In the genomic region with DNA sequence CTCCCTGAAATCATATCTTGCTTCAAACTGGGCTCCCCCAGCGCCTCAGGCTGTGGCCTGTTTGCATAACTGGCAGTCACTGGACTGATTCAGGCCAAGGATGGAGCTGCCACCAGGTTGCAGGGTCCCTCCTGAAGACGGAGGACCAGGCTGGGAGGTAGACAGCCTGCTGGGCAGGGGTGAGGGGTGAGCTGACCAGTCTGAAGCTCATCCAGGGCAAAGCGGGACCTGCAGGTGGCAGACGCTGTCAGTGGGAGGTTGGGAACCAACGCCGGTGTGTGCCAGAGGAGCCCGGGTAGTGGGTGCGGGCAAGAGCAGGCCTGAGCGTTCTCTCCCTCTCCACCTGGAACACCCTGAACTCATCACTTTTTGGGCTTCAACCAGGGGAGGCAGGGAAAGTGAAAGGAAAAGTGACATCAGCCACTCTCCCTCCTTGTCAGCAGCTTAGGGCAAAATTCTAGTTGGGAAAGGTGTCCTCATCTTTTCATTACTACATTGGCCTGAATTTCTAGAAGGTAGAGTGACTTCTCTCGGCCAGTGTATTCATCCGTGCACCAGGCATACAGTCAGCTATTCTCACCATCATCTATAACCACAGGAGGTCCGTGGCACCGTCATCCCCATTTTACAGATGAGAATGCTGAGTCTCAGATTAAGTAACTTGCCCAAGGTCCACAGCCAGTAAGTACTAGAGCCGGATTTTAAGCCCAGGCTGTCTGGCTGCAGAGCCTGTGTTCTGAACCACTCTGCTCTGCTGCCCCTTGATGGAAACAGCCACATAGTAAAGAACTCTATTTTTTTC, we compare ENCODE assay signal across 14 cellular contexts.
DNase-seq lines count a peak whose midpoint lies in the region; ATAC-seq, FAIRE-seq and TF ChIP-seq lines count a peak whose summit lies in the region.
"Had no signal": no experiment of that assay in that cellular context is flagged by ENCODE, and none has a peak within 500 bp of the region (broad histone marks: within the 10 kb centered on the region; RNA-seq: fewer than 3 reads in every experiment).

No MANE protein-coding gene starts in this region.

- 0 out of 22 replicates have a peak, but pooled peaks cover 0 to 4% (median 0%) of the 10 kb centered on the region in 11 experiments for H3K9me3 ChIP-seq in BLaER1 treated with 17β-estradiol and CSF1 and Interleukin-3, amounts not matched to agents 10 nM and 100 nM (replicated peaks in 1 of 11)
- no peaks in the 10 kb centered on the region for H3K9me3 ChIP-seq in ascending aorta
- no peaks in the 10 kb centered on the region for H3K9me3 ChIP-seq in Karpas-422 (ENCODE audit: low read length)
- H3K9me3 ChIP-seq: mucosa of descending colon, right atrium auricular region had no signal

- no peak for TF ChIP-seq CTCF in ascending aorta (IDR thresholded peaks at IDR 0.05)

- H3K9ac ChIP-seq in BLaER1 treated with 17β-estradiol and CSF1 and Interleukin-3, amounts not matched to agents 10 nM and 100 nM: peak overlapping the region in 6 of 11 experiments; percentile 47 to 63 (median 61); a peak in 6 of 22 replicates
- H3K9ac ChIP-seq in mesendoderm (ENCODE audit: low read length): no peak overlapping the region
- no peak overlapping the region for H3K9ac ChIP-seq in Karpas-422 (ENCODE audit: low read length)

- H3K4me1 ChIP-seq in BLaER1 treated with 17β-estradiol and CSF1 and Interleukin-3, amounts not matched to agents 10 nM and 100 nM: peaks cover 93 to 97% (median 95%) of the 10 kb centered on the region in 10 experiments
- H3K4me1 ChIP-seq in ascending aorta (peaks cover 0 to 49% of the 10 kb centered on the region in 2 donors), mesendoderm (ENCODE audit: control insufficient read depth, low read depth, low read length) (peaks cover 6% of the 10 kb centered on the region), Karpas-422 (ENCODE audit: low read length) (no peaks in the 10 kb centered on the region)

- H3K27ac ChIP-seq in BLaER1 treated with 17β-estradiol and CSF1 and Interleukin-3, amounts not matched to agents 10 nM and 100 nM: peak overlapping the region in 9 of 11 experiments; percentile 9 to 76 (median 68); a peak in 14 of 22 replicates
- H3K27ac ChIP-seq in ascending aorta: peak overlapping the region; percentile 7 to 41
- H3K27ac ChIP-seq in mesendoderm (ENCODE audit: low read depth, low read length): no peak overlapping the region
- no peak overlapping the region for H3K27ac ChIP-seq in Karpas-422 (ENCODE audit: low read length)
- H3K27ac ChIP-seq: right atrium auricular region had no signal

- H4K5ac ChIP-seq in mesendoderm (ENCODE audit: low read length): no peak overlapping the region

- H2BK120ac ChIP-seq in mesendoderm (ENCODE audit: low read depth, low read length): no peak overlapping the region

- no peak overlapping the region for H3K4me3 ChIP-seq in BLaER1 treated with 17β-estradiol and CSF1 and Interleukin-3, amounts not matched to agents 10 nM and 100 nM
- no peak overlapping the region for H3K4me3 ChIP-seq in ascending aorta
- H3K4me3 ChIP-seq in mesendoderm (ENCODE audit: low read length): no peak overlapping the region
- no peak overlapping the region for H3K4me3 ChIP-seq in Karpas-422 (ENCODE audit: low read length)
- H3K4me3 ChIP-seq: mucosa of descending colon, right atrium auricular region had no signal

- no peak for ATAC-seq in HG03439 (IDR thresholded peaks at IDR 0.05; ENCODE audit: unreplicated experiment)
- no peak for ATAC-seq in HG03025 (IDR thresholded peaks at IDR 0.05; ENCODE audit: low FRiP score, unreplicated experiment)
- ATAC-seq: mucosa of descending colon, Right ventricle myocardium inferior had no signal

- no peak overlapping the region for H3K4ac ChIP-seq in mesendoderm (ENCODE audit: low read depth, low read length)

- H3K9me2 ChIP-seq in Karpas-422 (replicated peaks; ENCODE audit: insufficient read depth, low read length): no peaks in the 10 kb centered on the region

- H3K23ac ChIP-seq in mesendoderm (ENCODE audit: low read length): peak overlapping the region; percentile 24

- peak overlapping the region; percentile 82 to 96 (median 88) for H3K4me2 ChIP-seq in BLaER1 treated with 17β-estradiol and CSF1 and Interleukin-3, amounts not matched to agents 10 nM and 100 nM
- H3K4me2 ChIP-seq in mesendoderm (ENCODE audit: low read length) (no peak overlapping the region), Karpas-422 (ENCODE audit: low read depth, low read length, poor library complexity, severe bottlenecking) (no peak overlapping the region)

- FAIRE-seq in GM19239 (lab: Jason Lieb, UNC): peak; percentile 47

- H3K27me3 ChIP-seq in BLaER1 treated with 17β-estradiol and CSF1 and Interleukin-3, amounts not matched to agents 10 nM and 100 nM: no peaks in the 10 kb centered on the region
- H3K27me3 ChIP-seq in ascending aorta (no peaks in the 10 kb centered on the region), mesendoderm (ENCODE audit: insufficient read depth, low read length, poor library complexity) (no peaks in the 10 kb centered on the region), Karpas-422 (ENCODE audit: low read length) (no peaks in the 10 kb centered on the region)
- H3K27me3 ChIP-seq: right atrium auricular region had no signal

- no CpG with 5 or more reads among the region's 14 CpGs for WGBS in mesendoderm (ENCODE audit: extremely low coverage, insufficient coverage, low lambda C conversion rate)

- DNase-seq in GM19239 (ENCODE audit: insufficient read length, low spot score): no peak
- no peak for DNase-seq in ascending aorta (ENCODE audit: low spot score in 2 of 2)
- no peak for DNase-seq in mesendoderm
- no peak for DNase-seq in Karpas-422
- DNase-seq in SKM-1 treated with dmso at 0.1 percent for 144 hours (lab: John Stamatoyannopoulos, UW; ENCODE audit: unreplicated experiment): no peak
- DNase-seq: AML-193, cerebellar nuclear complex, mucosa of descending colon, NCI-H1694 treated with DMSO at 0.1 percent for 48 hours had no signal

- H3K56ac ChIP-seq in mesendoderm (ENCODE audit: low read length): peak overlapping the region; percentile 7

- no peak overlapping the region for H4K8ac ChIP-seq in mesendoderm (ENCODE audit: low read depth, low read length)

- H3K18ac ChIP-seq in mesendoderm (ENCODE audit: low read length): no peak overlapping the region

- H2AFZ ChIP-seq in Karpas-422 (ENCODE audit: low read length): no peak overlapping the region

- peaks cover 2 to 100% (median 64%) of the 10 kb centered on the region in 11 experiments; a peak in 19 of 22 replicates for H4K20me1 ChIP-seq in BLaER1 treated with 17β-estradiol and CSF1 and Interleukin-3, amounts not matched to agents 10 nM and 100 nM
- 0 out of 2 replicates have a peak, but pooled peaks cover 4% of the 10 kb centered on the region for H4K20me1 ChIP-seq in Karpas-422 (ENCODE audit: insufficient read depth, low read depth, low read length)

- peak overlapping the region; percentile 58 for H2AK5ac ChIP-seq in mesendoderm (ENCODE audit: low read length)

- intact Hi-C loops in ascending aorta (cut with DNase I): loop anchor here (5.0 to 10.0 kb wide), 2 partner anchors 138 to 316 kb away; no protein-coding TSS in a partner anchor

- H2BK5ac ChIP-seq in mesendoderm (ENCODE audit: low read length): no peak overlapping the region

- H3K79me1 ChIP-seq in mesendoderm (ENCODE audit: low read length): no peaks in the 10 kb centered on the region

- no peak overlapping the region for H2BK15ac ChIP-seq in mesendoderm (replicated peaks; ENCODE audit: low read depth)

- H3K36me3 ChIP-seq in BLaER1 treated with 17β-estradiol and CSF1 and Interleukin-3, amounts not matched to agents 10 nM and 100 nM: peaks cover 0 to 10% (median 0%) of the 10 kb centered on the region in 11 experiments; a peak in 2 of 22 replicates
- H3K36me3 ChIP-seq in ascending aorta: no peaks in the 10 kb centered on the region
- H3K36me3 ChIP-seq in mesendoderm (ENCODE audit: control insufficient read depth, insufficient read depth, low read length): no peaks in the 10 kb centered on the region
- H3K36me3 ChIP-seq in Karpas-422 (ENCODE audit: insufficient read depth, low read length): no peaks in the 10 kb centered on the region
- H3K36me3 ChIP-seq: right atrium auricular region had no signal

- H3K79me2 ChIP-seq in mesendoderm (ENCODE audit: control insufficient read depth, insufficient read depth, low read length): no peaks in the 10 kb centered on the region
- H3K79me2 ChIP-seq in Karpas-422 (ENCODE audit: low read length): no peaks in the 10 kb centered on the region

Comparison
In these comparisons a context has a peak if more than half of its experiments do, and no peak if none do; other contexts are left out.
1. H3K27ac ChIP-seq: peak in BLaER1 treated with 17β-estradiol and CSF1 and Interleukin-3, amounts not matched to agents 10 nM and 100 nM (9 of 11) and ascending aorta (2 of 2); none in mesendoderm (single experiment) and Karpas-422 (single experiment).
2. H3K4me2 ChIP-seq: peak in BLaER1 treated with 17β-estradiol and CSF1 and Interleukin-3, amounts not matched to agents 10 nM and 100 nM (11 of 11); none in mesendoderm (single experiment) and Karpas-422 (single experiment).
3. H3K9ac ChIP-seq: peak in BLaER1 treated with 17β-estradiol and CSF1 and Interleukin-3, amounts not matched to agents 10 nM and 100 nM (6 of 11); none in mesendoderm (single experiment) and Karpas-422 (single experiment).